In genomic region chr6:34528996-34529664, GRCh38 we compare ENCODE assay signal across 25 cellular contexts. TPM values are rescaled to one million over a fixed set of nuclear protein-coding genes. Genes with fewer than 3 reads are reported as not detected.
DNase-seq lines count a peak whose midpoint lies in the region; ATAC-seq, FAIRE-seq and TF ChIP-seq lines count a peak whose summit lies in the region.
"Had no signal": no experiment of that assay in that cellular context is flagged by ENCODE, and none has a peak within 500 bp of the region (broad histone marks: within the 10 kb centered on the region; RNA-seq: fewer than 3 reads in every experiment).

No MANE protein-coding gene starts in this region.

- TF ChIP-seq EP300 in H1 (IDR thresholded peaks at IDR 0.05; ENCODE audit: borderline replicate concordance in 1 of 2, low read depth in 2 of 2, low read length in 2 of 2), result no peak

- H4K91ac ChIP-seq in H1 (replicated peaks; ENCODE audit: insufficient read length, low read length), result no peak overlapping the region
- H4K91ac ChIP-seq in trophoblast cell (ENCODE audit: low read depth, low read length), result no peak overlapping the region

- CTCF ChIA-PET in H1 (lab: Charles Lee; ENCODE audit: partially characterized antibody), result interaction anchor here (0.9 to 8.4 kb wide), 10 partner anchors 11 to 83 kb away, joined by 3 to 79 read pairs (median 4); no protein-coding TSS in a partner anchor

- H3K14ac ChIP-seq in H1 (ENCODE audit: insufficient read length) (no peak overlapping the region), trophoblast cell (ENCODE audit: low read length) (no peak overlapping the region)

- H2BK12ac ChIP-seq in H1 (ENCODE audit: low read depth, low read length) (0 out of 2 replicates have a peak overlapping the region, but pooled peaks have one; percentile 9), trophoblast cell (ENCODE audit: low read length) (no peak overlapping the region)

- WGBS in heart left ventricle, 4 donors, result 91 to 95% (median 92%) methylated on average over 8 of the region's 8 CpGs
- WGBS in H1 (ENCODE audit: extremely low coverage in 1 of 2, insufficient coverage in 1 of 2, insufficient read length in 1 of 2, insufficient replicate concordance in 2 of 2, low coverage in 1 of 2, low lambda C conversion rate in 2 of 2, missing lambda C conversion rate in 1 of 2), 2 experiments, result 92% methylated on average over 8 of the region's 8 CpGs; no CpG with 5 or more reads in 1 of the 2 experiments
- no CpG with 5 or more reads among the region's 8 CpGs for WGBS in trophoblast cell (ENCODE audit: extremely low coverage, insufficient coverage, insufficient read length)

- H2AFZ ChIP-seq in H1 (ENCODE audit: low read length), result no peak overlapping the region
- H2AFZ ChIP-seq in trophoblast cell (ENCODE audit: insufficient read depth, low read length, poor library complexity), result no peak overlapping the region
- H2AFZ ChIP-seq: GM23248 had no signal

- intact Hi-C loops in heart left ventricle (cut with DNase I) (loop anchor here in 5 of 10 donors (5.0 to 10.0 kb wide), 4 partner anchors 78 to 613 kb away; partner anchors contain the start of genes ILRUN (in 1 of the 5) and TCP11 (in 1 of the 5)), left cardiac atrium (cut with DNase I) (no loop called here)

- H3K79me2 ChIP-seq in H1 (ENCODE audit: control insufficient read depth in 1 of 2, insufficient read depth in 2 of 2, low read length in 2 of 2) (no peaks in the 10 kb centered on the region), trophoblast cell (ENCODE audit: control insufficient read depth, insufficient read depth, low read length, poor library complexity) (no peaks in the 10 kb centered on the region)

- H3K4ac ChIP-seq in H1 (replicated peaks; ENCODE audit: insufficient read length, low read depth, low read length) (no peak overlapping the region), trophoblast cell (ENCODE audit: low read depth, low read length) (no peak overlapping the region)

- H2BK5ac ChIP-seq in H1 (ENCODE audit: low read depth, low read length), result no peak overlapping the region
- no peak overlapping the region for H2BK5ac ChIP-seq in trophoblast cell (ENCODE audit: low read depth, low read length, poor library complexity)

- FAIRE-seq in H1 (lab: Jason Lieb, UNC), result no peak
- FAIRE-seq: GM12892 had no signal

- H3K18ac ChIP-seq in H1 (ENCODE audit: extremely low read depth, low read length) (no peak overlapping the region; the same call in 1 of the 2 replicates), trophoblast cell (ENCODE audit: low read length) (no peak overlapping the region)

- H4K5ac ChIP-seq in H1 (ENCODE audit: insufficient read length, low read depth, low read length), result no peak overlapping the region

- DNase-seq in heart left ventricle (peak in 3 of 5 donors; percentile 11 to 37 (median 13)), left cardiac atrium (no peak), H1 (ENCODE audit: low read depth in 1 of 2, low spot score in 2 of 2) (no peak), trophoblast cell (no peak), HuH-7 (ENCODE audit: low spot score) (no peak)
- DNase-seq: 8988T, ACHN, DND-41, GM23248, H9, HFFc6, NCI-H1048, NCI-H1417, NCI-H1694, NCI-H2227 treated with DMSO at 0.1 percent for 48 hours, NCI-H526 treated with DMSO at 0.1 percent for 48 hours, SHP77 treated with DMSO at 0.1 percent for 48 hours had no signal

- no peak overlapping the region for H2BK15ac ChIP-seq in H1 (ENCODE audit: low read length)

- no peaks in the 10 kb centered on the region for H3K27me3 ChIP-seq in heart left ventricle
- no peaks in the 10 kb centered on the region for H3K27me3 ChIP-seq in H1 (replicated peaks in 1 of 4; ENCODE audit: control insufficient read depth in 3 of 4, extremely low read depth in 1 of 4, insufficient read depth in 3 of 4, low read length in 3 of 4)
- H3K27me3 ChIP-seq in trophoblast cell (ENCODE audit: insufficient read depth, low read length), result no peaks in the 10 kb centered on the region

- H4K8ac ChIP-seq in H1 (ENCODE audit: extremely low read depth, insufficient read depth, low read length) (no peak overlapping the region), trophoblast cell (ENCODE audit: low read depth, low read length) (no peak overlapping the region)

- no peak overlapping the region for H3K4me2 ChIP-seq in H1 (ENCODE audit: insufficient read depth in 1 of 2, low read depth in 2 of 2, low read length in 2 of 2)
- no peak overlapping the region for H3K4me2 ChIP-seq in trophoblast cell (ENCODE audit: low read length)

- H3K56ac ChIP-seq in H1 (replicated peaks; ENCODE audit: insufficient read length, low read depth, low read length), result no peak overlapping the region

- no peaks in the 10 kb centered on the region for H3K36me3 ChIP-seq in heart left ventricle
- no peaks in the 10 kb centered on the region; a peak in 1 of 8 replicates for H3K36me3 ChIP-seq in H1 (ENCODE audit: control insufficient read depth in 2 of 4, insufficient read depth in 4 of 4, low read length in 3 of 4)
- H3K36me3 ChIP-seq in trophoblast cell (ENCODE audit: control insufficient read depth in 1 of 2, insufficient read depth in 2 of 2, low read length in 2 of 2), result no peaks in the 10 kb centered on the region

- no peak overlapping the region for H3K9ac ChIP-seq in H1 (replicated peaks in 1 of 4; ENCODE audit: extremely low read depth in 1 of 4, low read depth in 3 of 4, low read length in 3 of 4)
- no peak overlapping the region for H3K9ac ChIP-seq in trophoblast cell (ENCODE audit: low read length)
- H3K9ac ChIP-seq: GM23248 had no signal

- H3K79me1 ChIP-seq in H1 (ENCODE audit: low read depth, low read length), result no peaks in the 10 kb centered on the region
- no peaks in the 10 kb centered on the region for H3K79me1 ChIP-seq in trophoblast cell (ENCODE audit: low read length)

- H2AK5ac ChIP-seq in H1 (ENCODE audit: low read depth, low read length) (no peak overlapping the region), trophoblast cell (ENCODE audit: low read length) (no peak overlapping the region)

- H3K4me1 ChIP-seq in heart left ventricle (peaks cover 0 to 18% (median 8%) of the 10 kb centered on the region in 12 donors), H1 (replicated peaks in 1 of 4; ENCODE audit: control insufficient read depth in 3 of 4, insufficient read depth in 4 of 4, low read length in 3 of 4) (peaks cover 3 to 20% (median 9%) of the 10 kb centered on the region in 4 experiments), trophoblast cell (ENCODE audit: control insufficient read depth in 1 of 2, insufficient read depth in 2 of 2, low read length in 2 of 2) (peaks cover 0 to 4% of the 10 kb centered on the region in 2 experiments)

- POLR2A ChIA-PET in H1 (lab: Charles Lee; ENCODE audit: partially characterized antibody), result interaction anchor here (1.0 to 2.7 kb wide), 5 partner anchors 10 to 104 kb away, joined by 3 to 8 read pairs (median 5); partner anchors contain the start of gene RPS10

- no peaks in the 10 kb centered on the region; the same call in 1 of the 2 replicates for H3K23me2 ChIP-seq in H1 (ENCODE audit: low read depth, low read length)

- no peak overlapping the region for H3K4me3 ChIP-seq in heart left ventricle
- no peak overlapping the region for H3K4me3 ChIP-seq in H1 (ENCODE audit: extremely low read depth in 1 of 4, insufficient read depth in 2 of 4, low read depth in 3 of 4, low read length in 4 of 4)
- H3K4me3 ChIP-seq in trophoblast cell (ENCODE audit: low read depth, low read length), result peak overlapping the region; percentile 21
- H3K4me3 ChIP-seq: GM23248 had no signal

- no peak overlapping the region for H2BK120ac ChIP-seq in H1 (replicated peaks; ENCODE audit: low read depth, low read length)
- no peak overlapping the region for H2BK120ac ChIP-seq in trophoblast cell (ENCODE audit: insufficient read depth, low read length, poor library complexity)

- no peak overlapping the region for H3K27ac ChIP-seq in heart left ventricle
- peak overlapping the region; percentile 100 for H3K27ac ChIP-seq in VCaP
- H3K27ac ChIP-seq in H1 (ENCODE audit: low read depth, low read length), result no peak overlapping the region
- H3K27ac ChIP-seq in trophoblast cell (ENCODE audit: low read depth, low read length), result no peak overlapping the region
- H3K27ac ChIP-seq: GM23248, RWPE1 had no signal

- TF ChIP-seq CTCF in heart left ventricle (IDR thresholded peaks at IDR 0.05) (no peak), VCaP (conservative IDR thresholded peaks at IDR 0.05) (no peak), H1 (IDR thresholded peaks at IDR 0.05; ENCODE audit: control extremely low read depth in 1 of 3, insufficient read depth in 1 of 3, low read depth in 1 of 3, low read length in 3 of 3) (no peak)

- ATAC-seq in heart left ventricle (no peak), left cardiac atrium (no peak), HG03039 (IDR thresholded peaks at IDR 0.05; ENCODE audit: unreplicated experiment) (no peak), GM19023 (IDR thresholded peaks at IDR 0.05; ENCODE audit: unreplicated experiment) (no peak)

- TF ChIP-seq RAD21 in H1 (IDR thresholded peaks at IDR 0.05 in 1 of 2, conservative IDR thresholded peaks at IDR 0.05 in 1 of 2; ENCODE audit: low read depth in 2 of 2, low read length in 2 of 2), result no peak

- H2BK20ac ChIP-seq in H1 (ENCODE audit: low read length), result no peak overlapping the region

- H3K9me3 ChIP-seq in heart left ventricle (no peaks in the 10 kb centered on the region), H1 (ENCODE audit: insufficient read depth in 2 of 2, low read depth in 1 of 2, low read length in 1 of 2) (no peaks in the 10 kb centered on the region), trophoblast cell (ENCODE audit: insufficient read depth, low read depth, low read length) (peaks cover 2% of the 10 kb centered on the region)

- no peak overlapping the region for H4K12ac ChIP-seq in trophoblast cell (ENCODE audit: low read depth, low read length)

- TF ChIP-seq POLR2A in heart left ventricle (IDR thresholded peaks at IDR 0.05) (no peak), H1 (IDR thresholded peaks at IDR 0.05; ENCODE audit: control extremely low read depth in 1 of 2, low read depth in 2 of 2, low read length in 2 of 2) (no peak)

- no peak overlapping the region for H3K23ac ChIP-seq in H1 (ENCODE audit: insufficient read length)
- no peak overlapping the region for H3K23ac ChIP-seq in trophoblast cell (ENCODE audit: low read length)

- no peaks in the 10 kb centered on the region for H4K20me1 ChIP-seq in H1 (replicated peaks in 1 of 2; ENCODE audit: control insufficient read depth in 1 of 2, insufficient read depth in 2 of 2, low read length in 2 of 2)

RNA-seq across cellular contexts. Expression of gene SPDEF, which starts 27.0 kb away (rescaled TPM):
- total RNA-seq in heart left ventricle, result under 1 TPM in 7 of 9 donors, not detected in 2; 0.12 to 0.46 (median 0.31) TPM
- polyA plus RNA-seq in heart left ventricle, result under 1 TPM; 0.15 to 0.23 TPM
- under 1 TPM in 1 of 2 donors, not detected in 1; 0.16 TPM for total RNA-seq in left cardiac atrium
- 0.15 TPM in 1 of 2 replicates, not detected in the other for total RNA-seq in H1 (2021; fragmentation: NEBNext Ultra II Directional; extraction: Animal tissue kit (Norgen Biotek cat#: 25700))
- polyA plus RNA-seq in H1 (2011; rRNA removed), result 0.30 TPM in 2 replicates
- polyA plus RNA-seq in H1 (2011; cell fraction: cytosol; rRNA removed), result 0.45 TPM
- polyA plus RNA-seq in H1 (2011; cell fraction: nucleus; rRNA removed), result 0.87 TPM
- polyA plus RNA-seq in H1 (2012, experiment 1 of 2), result 0.15 to 0.36 TPM (median 0.19 TPM) in 3 of 4 replicates, not detected in the other
- polyA plus RNA-seq in H1 (2012, experiment 2 of 2), result not detected
- polyA plus RNA-seq in H1 (2013, experiment 1 of 2), result 0.06 TPM
- polyA plus RNA-seq in H1 (2013, experiment 2 of 2), result 0.06 TPM
- not detected in 2 replicates for polyA minus RNA-seq in H1 (2011; rRNA and poly(A)+ RNA removed)
- not detected for polyA minus RNA-seq in H1 (2011; cell fraction: cytosol; rRNA and poly(A)+ RNA removed)
- polyA minus RNA-seq in H1 (2011; cell fraction: nucleus; rRNA and poly(A)+ RNA removed), result 0.40 TPM
- polyA plus RNA-seq in trophoblast cell (2013), result 0.18 and 0.30 TPM in 2 replicates
- total RNA-seq: GM23248, HFFc6, NCI-H460 had no signal
- polyA plus RNA-seq: BJ, GM23248, IgD-negative memory B cell had no signal

Comparison
In these comparisons a context has a peak if more than half of its experiments do, and no peak if none do; other contexts are left out.
1. DNase-seq: peak in heart left ventricle (3 of 5); none in left cardiac atrium (single experiment), H1 (0 of 2), trophoblast cell (0 of 2) and HuH-7 (single experiment).